8 cellular contexts compared by ENCODE assay signal in genomic region chr9:127396808-127397721, GRCh38. TPM values are rescaled to one million over a fixed set of nuclear protein-coding genes. Genes with fewer than 3 reads are reported as not detected.
DNase-seq lines count a peak whose midpoint lies in the region; ATAC-seq and TF ChIP-seq lines count a peak whose summit lies in the region.

TSS of gene SLC2A8 (plus strand) at chr9:127397169. CDS start at chr9:127397231, 62 bp downstream.

- H3K9me3 Mint-ChIP-seq in activated CD8-positive, alpha-beta T cell treated with anti-CD3 and anti-CD28 coated beads for 36 hours: no peaks in the 10 kb centered on the region

- H3K27ac Mint-ChIP-seq in activated CD8-positive, alpha-beta T cell treated with anti-CD3 and anti-CD28 coated beads for 36 hours: no peak within 1 kb of the TSS

- peak; percentile 94 for TF ChIP-seq POLR2A in right lobe of liver (IDR thresholded peaks at IDR 0.05)

- POLR2A ChIA-PET in BJ (lab: Charles Lee): interaction anchor here (1.0 kb wide), 1 partner anchor 9 kb away, joined by 3 read pairs; no protein-coding TSS in a partner anchor
- POLR2A ChIA-PET in activated CD8-positive, alpha-beta T cell treated with anti-CD3 and anti-CD28 coated beads for 36 hours (lab: Charles Lee): interaction anchor here (0.8 to 1.7 kb wide), 3 partner anchors 9 to 54 kb away, joined by 3 to 10 read pairs (median 4); partner anchors contain the start of genes LRSAM1, RPL12 and ZNF79

- H3K4me3 ChIP-seq in BJ (ENCODE audit: low read depth, low read length) (peak within 1 kb of the TSS; percentile 76), right lobe of liver (peak within 1 kb of the TSS; percentile 67 to 77 (median 74))

- CTCF ChIA-PET in BJ (lab: Yijun Ruan, JAX): interaction anchor here (0.6 to 1.8 kb wide), 12 partner anchors 9 to 464 kb away, joined by 3 to 6 read pairs (median 3); partner anchors contain the start of gene ZNF79
- CTCF ChIA-PET in activated CD8-positive, alpha-beta T cell treated with anti-CD3 and anti-CD28 coated beads for 36 hours (lab: Charles Lee): interaction anchor here (0.6 to 3.4 kb wide), 7 partner anchors 11 to 182 kb away, joined by 3 to 10 read pairs (median 5); partner anchors contain the start of gene ZNF79

- H3K27me3 ChIP-seq in BJ (ENCODE audit: control insufficient read depth, insufficient read depth, low read length) (peaks cover 3% of the 10 kb centered on the region; the same call in 1 of the 2 replicates), right lobe of liver (no peaks in the 10 kb centered on the region)

- 0% methylated on average over 7 of the region's 92 CpGs for WGBS in right lobe of liver (ENCODE audit: insufficient coverage, low coverage, low lambda C conversion rate, missing lambda C conversion rate)

- peak within 1 kb of the TSS; percentile 51 for H3K4me3 Mint-ChIP-seq in activated CD8-positive, alpha-beta T cell treated with anti-CD3 and anti-CD28 coated beads for 36 hours

- no peaks in the 10 kb centered on the region for H3K36me3 Mint-ChIP-seq in activated CD8-positive, alpha-beta T cell treated with anti-CD3 and anti-CD28 coated beads for 36 hours (ENCODE audit: low read depth)

- H3K36me3 ChIP-seq in BJ (ENCODE audit: control insufficient read depth, insufficient read depth, low read length) (0 out of 2 replicates have a peak, but pooled peaks cover 1% of the 10 kb centered on the region), right lobe of liver (peaks cover 0 to 5% (median 0%) of the 10 kb centered on the region in 4 donors)

- no peak for TF ChIP-seq CTCF in BJ (IDR thresholded peaks at IDR 0.05; ENCODE audit: insufficient read depth, low read depth, low read length)
- no peak for TF ChIP-seq CTCF in activated CD8-positive, alpha-beta T cell treated with anti-CD3 and anti-CD28 coated beads for 36 hours (IDR thresholded peaks at IDR 0.05)
- TF ChIP-seq CTCF in right lobe of liver (IDR thresholded peaks at IDR 0.05): peak; percentile 15 to 38 (median 30)

- peak; percentile 95 for ATAC-seq in GM19324 (IDR thresholded peaks at IDR 0.05; ENCODE audit: low FRiP score, unreplicated experiment)
- ATAC-seq in HG03460 (IDR thresholded peaks at IDR 0.05; ENCODE audit: unreplicated experiment): peak; percentile 95
- peak; percentile 96 for ATAC-seq in activated CD8-positive, alpha-beta T cell treated with anti-CD3 and anti-CD28 coated beads for 36 hours
- peak; percentile 92 to 97 (median 94) for ATAC-seq in right lobe of liver

- peaks cover 6% of the 10 kb centered on the region for H3K4me1 Mint-ChIP-seq in activated CD8-positive, alpha-beta T cell treated with anti-CD3 and anti-CD28 coated beads for 36 hours (ENCODE audit: low read depth)

- no peaks in the 10 kb centered on the region for H3K9me3 ChIP-seq in right lobe of liver

- H3K4me1 ChIP-seq in right lobe of liver: peaks cover 0 to 13% (median 0%) of the 10 kb centered on the region in 4 donors

- H3K27me3 Mint-ChIP-seq in activated CD8-positive, alpha-beta T cell treated with anti-CD3 and anti-CD28 coated beads for 36 hours: peaks cover 62% of the 10 kb centered on the region

- H3K27ac ChIP-seq in right lobe of liver: peak within 1 kb of the TSS; percentile 62 to 81 (median 72)

- intact Hi-C loops in activated CD8-positive, alpha-beta T cell treated with anti-CD3 and anti-CD28 coated beads for 36 hours (cut with micrococcal nuclease): loop anchor here (10.0 kb wide), 1 partner anchor 172 kb away; no protein-coding TSS in a partner anchor
- intact Hi-C loops in right lobe of liver (cut with DNase I): no loop called here

- peak; percentile 98 for DNase-seq in BJ (ENCODE audit: low read depth)
- DNase-seq in NCI-H748 treated with DMSO at 0.1 percent for 48 hours (lab: John Stamatoyannopoulos, UW): peak; percentile 99
- peak; percentile 93 for DNase-seq in activated CD8-positive, alpha-beta T cell treated with anti-CD3 and anti-CD28 coated beads for 36 hours
- DNase-seq in ecto neural progenitor cell (ENCODE audit: low spot score): peak; percentile 99
- DNase-seq in right lobe of liver: peak; percentile 98 to 100 (median 99)
- DNase-seq in stimulated activated CD4-positive, alpha-beta T cell treated with anti-CD3 and anti-CD28 coated beads, Interleukin-4, amount 100 ng/mL, for 24 hours: peak; percentile 85

RNA-seq across cellular contexts. Expression of gene SLC2A8, which starts in this region (rescaled TPM):
- 9.5 and 16.7 TPM in 2 replicates for polyA plus RNA-seq in BJ (2011; rRNA removed)
- polyA minus RNA-seq in BJ (2011; rRNA and poly(A)+ RNA removed): 6.0 and 11.2 TPM in 2 replicates
- total RNA-seq in activated CD8-positive, alpha-beta T cell treated with anti-CD3 and anti-CD28 coated beads for 36 hours: 1 to 10 TPM; 1.6 to 2.1 TPM
- total RNA-seq in right lobe of liver: 10 to 100 TPM; 16.2 to 25.0 (median 18.8) TPM

Comparison
In these comparisons a context has a peak if more than half of its experiments do, and no peak if none do; other contexts are left out.
1. Peak in every context shown above with its lines: DNase-seq, ATAC-seq, H3K4me3 ChIP-seq and H3K27ac ChIP-seq.
2. RNA of gene SLC2A8 (total RNA-seq): 16.2 to 25.0 TPM in right lobe of liver; 1.6 to 2.1 TPM in activated CD8-positive, alpha-beta T cell treated with anti-CD3 and anti-CD28 coated beads for 36 hours; every median in the first group is over 4 times any median in the second.
3. CTCF ChIP-seq: peak in right lobe of liver (4 of 4); none in BJ (single experiment) and activated CD8-positive, alpha-beta T cell treated with anti-CD3 and anti-CD28 coated beads for 36 hours (single experiment).